In genomic region chr9:22189471-22189870, GRCh38 we compare ENCODE assay signal across 11 cellular contexts.
"Had no signal": no experiment of that assay in that cellular context is flagged by ENCODE, and none has a peak within 500 bp of the region (broad histone marks: within the 10 kb centered on the region; RNA-seq: fewer than 3 reads in every experiment).

No MANE protein-coding gene starts in this region.

- H3K9me3 ChIP-seq: HAP-1 had no signal

- H3K36me3 ChIP-seq: HAP-1 had no signal

- H3K4me1 Mint-ChIP-seq: GM23338, H9 had no signal

- H3K4me1 ChIP-seq: HAP-1 had no signal

- H3K4me3 ChIP-seq: GM23248, GM23338, HAP-1 had no signal

- H3K27ac ChIP-seq: GM23248 had no signal

- DNase-seq: GM23248, GOT3, H7, H9, HCEC 1CT, HFFc6 had no signal

- ATAC-seq: GM23338, HCT116 had no signal

- H3K9me3 Mint-ChIP-seq: GM23338, H9, HFFc6 had no signal

- H3K4me2 ChIP-seq: GM23338 had no signal

- H3K4me3 Mint-ChIP-seq: GM23338, H9, HFFc6 had no signal

- FAIRE-seq: H1, H54 had no signal

- H3K27ac Mint-ChIP-seq: GM23338, H9, HFFc6 had no signal

- H2AFZ ChIP-seq: GM23248, GM23338 had no signal
